Comparison of ENCODE assay signal across 19 cellular contexts in genomic region chr10:100985336-100985735, GRCh38. TPM values are rescaled to one million over a fixed set of nuclear protein-coding genes. Genes with fewer than 3 reads are reported as not detected.
DNase-seq lines count a peak whose midpoint lies in the region; ATAC-seq and TF ChIP-seq lines count a peak whose summit lies in the region.
"Had no signal": no experiment of that assay in that cellular context is flagged by ENCODE, and none has a peak within 500 bp of the region (broad histone marks: within the 10 kb centered on the region; RNA-seq: fewer than 3 reads in every experiment).

No MANE protein-coding gene starts in this region.

- no peak for DNase-seq in activated naive CD4-positive, alpha-beta T cell treated with anti-CD3 and anti-CD28 coated beads for 36 hours
- no peak for DNase-seq in activated naive CD4-positive, alpha-beta T cell (lab: John Stamatoyannopoulos, UW)
- DNase-seq in right lobe of liver (no peak), substantia nigra (lab: John Stamatoyannopoulos, UW) (no peak), GDM1 (lab: John Stamatoyannopoulos, UW) (no peak)
- DNase-seq: activated CD4-positive, alpha-beta T cell treated with anti-CD3 and anti-CD28 coated beads, Interleukin-2, amount 10 ng/mL, durations not matched to agents 7 days and 5 days; activated gamma-delta T cell; brain microvascular endothelial cell; effector CD4-positive, alpha-beta T cell; left lung; NCI-H1048; NCI-H2171 treated with DMSO at 0.1 percent for 48 hours; stimulated activated CD4-positive, alpha-beta T cell treated with anti-CD3 and anti-CD28 coated beads, Interleukin-1b, Interleukin-23, amount 100 ng/mL, for 48 hours; T1000 had no signal

- 39% methylated on average over 5 of the region's 5 CpGs for WGBS in right lobe of liver (ENCODE audit: insufficient coverage, low coverage, low lambda C conversion rate, missing lambda C conversion rate)

- CTCF ChIA-PET in activated naive CD4-positive, alpha-beta T cell treated with anti-CD3 and anti-CD28 coated beads for 36 hours (lab: Charles Lee): interaction anchor here (0.5 to 1.3 kb wide), 4 partner anchors 14 to 64 kb away, joined by 3 read pairs; partner anchors contain the start of gene LZTS2

- H3K27ac Mint-ChIP-seq in activated naive CD4-positive, alpha-beta T cell treated with anti-CD3 and anti-CD28 coated beads for 36 hours: peak overlapping the region; percentile 12
- no peak overlapping the region for H3K27ac Mint-ChIP-seq in activated T-helper 17 cell treated with anti-CD3 and anti-CD28 coated beads, Interleukin-2, amount 50 U/mL, for 72 hours
- H3K27ac Mint-ChIP-seq: activated CD4-positive, alpha-beta T cell treated with anti-CD3 and anti-CD28 coated beads, Interleukin-2, amount 10 ng/mL, durations not matched to agents 7 days and 5 days had no signal

- H3K36me3 Mint-ChIP-seq in activated naive CD4-positive, alpha-beta T cell treated with anti-CD3 and anti-CD28 coated beads for 36 hours (ENCODE audit: low read depth): peaks cover 17% of the 10 kb centered on the region
- H3K36me3 Mint-ChIP-seq in activated T-helper 17 cell treated with anti-CD3 and anti-CD28 coated beads, Interleukin-2, amount 50 U/mL, for 72 hours (ENCODE audit: low read depth): peaks cover 39% of the 10 kb centered on the region

- H3K9me3 Mint-ChIP-seq in activated naive CD4-positive, alpha-beta T cell treated with anti-CD3 and anti-CD28 coated beads for 36 hours: no peaks in the 10 kb centered on the region
- H3K9me3 Mint-ChIP-seq in activated T-helper 17 cell treated with anti-CD3 and anti-CD28 coated beads, Interleukin-2, amount 50 U/mL, for 72 hours: no peaks in the 10 kb centered on the region
- H3K9me3 Mint-ChIP-seq: activated CD4-positive, alpha-beta T cell treated with anti-CD3 and anti-CD28 coated beads, Interleukin-2, amount 10 ng/mL, durations not matched to agents 7 days and 5 days had no signal

- peaks cover 0 to 29% (median 9%) of the 10 kb centered on the region in 4 donors for H3K4me1 ChIP-seq in right lobe of liver

- no peaks in the 10 kb centered on the region for H3K9me3 ChIP-seq in right lobe of liver
- H3K9me3 ChIP-seq: left lung, right atrium auricular region, tibial artery had no signal

- H3K27me3 Mint-ChIP-seq in activated naive CD4-positive, alpha-beta T cell treated with anti-CD3 and anti-CD28 coated beads for 36 hours (ENCODE audit: low read depth): no peaks in the 10 kb centered on the region
- no peaks in the 10 kb centered on the region for H3K27me3 Mint-ChIP-seq in activated T-helper 17 cell treated with anti-CD3 and anti-CD28 coated beads, Interleukin-2, amount 50 U/mL, for 72 hours
- H3K27me3 Mint-ChIP-seq: activated CD4-positive, alpha-beta T cell treated with anti-CD3 and anti-CD28 coated beads, Interleukin-2, amount 10 ng/mL, durations not matched to agents 7 days and 5 days had no signal

- intact Hi-C loops in activated naive CD4-positive, alpha-beta T cell treated with anti-CD3 and anti-CD28 coated beads for 36 hours (cut with micrococcal nuclease): no loop called here
- intact Hi-C loops in right lobe of liver (cut with DNase I): no loop called here

- no peak overlapping the region for H3K27ac ChIP-seq in right lobe of liver
- H3K27ac ChIP-seq in substantia nigra (ENCODE audit: low read depth, low read length, poor library complexity, severe bottlenecking): peak overlapping the region; percentile 4
- H3K27ac ChIP-seq: brain microvascular endothelial cell, left lung, right atrium auricular region, tibial artery had no signal

- no peak overlapping the region for H3K4me3 Mint-ChIP-seq in activated naive CD4-positive, alpha-beta T cell treated with anti-CD3 and anti-CD28 coated beads for 36 hours
- peak overlapping the region; percentile 100 for H3K4me3 Mint-ChIP-seq in activated T-helper 17 cell treated with anti-CD3 and anti-CD28 coated beads, Interleukin-2, amount 50 U/mL, for 72 hours

- no peak for ATAC-seq in activated T-helper 17 cell treated with anti-CD3 and anti-CD28 coated beads, Interleukin-2, amount 50 U/mL, for 72 hours (replicated peaks)
- ATAC-seq in right lobe of liver: peak; percentile 5 to 18 (median 13)
- ATAC-seq in GM18867 (IDR thresholded peaks at IDR 0.05; ENCODE audit: unreplicated experiment): no peak
- no peak for ATAC-seq in HG03175 (IDR thresholded peaks at IDR 0.05; ENCODE audit: unreplicated experiment)
- ATAC-seq: left lung had no signal

- H3K4me1 Mint-ChIP-seq in activated naive CD4-positive, alpha-beta T cell treated with anti-CD3 and anti-CD28 coated beads for 36 hours (ENCODE audit: low read depth): peaks cover 42% of the 10 kb centered on the region
- peaks cover 15% of the 10 kb centered on the region for H3K4me1 Mint-ChIP-seq in activated T-helper 17 cell treated with anti-CD3 and anti-CD28 coated beads, Interleukin-2, amount 50 U/mL, for 72 hours

- peak; percentile 7 for TF ChIP-seq POLR2A in right lobe of liver (IDR thresholded peaks at IDR 0.05)

- no peak overlapping the region for H3K4me3 ChIP-seq in right lobe of liver
- H3K4me3 ChIP-seq: left lung, right atrium auricular region, tibial artery had no signal

- H3K27me3 ChIP-seq in right lobe of liver: no peaks in the 10 kb centered on the region
- H3K27me3 ChIP-seq: brain microvascular endothelial cell, left lung, right atrium auricular region, tibial artery had no signal

- TF ChIP-seq CTCF in right lobe of liver (IDR thresholded peaks at IDR 0.05): no peak

- peaks cover 0 to 39% (median 5%) of the 10 kb centered on the region in 4 donors for H3K36me3 ChIP-seq in right lobe of liver

RNA-seq across cellular contexts. Expression of gene MRPL43, which starts 2.0 kb away (rescaled TPM):
- total RNA-seq in activated naive CD4-positive, alpha-beta T cell treated with anti-CD3 and anti-CD28 coated beads for 36 hours: 10 to 100 TPM; 45.0 to 47.3 TPM
- total RNA-seq in activated T-helper 17 cell treated with anti-CD3 and anti-CD28 coated beads, Interleukin-2, amount 50 U/mL, for 72 hours: 10 to 100 TPM; 50.1 to 58.7 TPM
- 10 to 100 TPM; 37.0 to 73.5 (median 45.0) TPM for total RNA-seq in right lobe of liver

RNA-seq across cellular contexts. Expression of gene TWNK, which starts 2.0 kb away (rescaled TPM):
- total RNA-seq in activated naive CD4-positive, alpha-beta T cell treated with anti-CD3 and anti-CD28 coated beads for 36 hours: 10 to 100 TPM; 10.4 to 11.4 TPM
- 10 to 100 TPM; 12.0 to 24.9 TPM for total RNA-seq in activated T-helper 17 cell treated with anti-CD3 and anti-CD28 coated beads, Interleukin-2, amount 50 U/mL, for 72 hours
- total RNA-seq in right lobe of liver: 1 to 10 TPM; 2.9 to 8.4 (median 4.6) TPM

RNA-seq across cellular contexts. Expression of gene LZTS2, which starts 14.3 kb away (rescaled TPM):
- total RNA-seq in activated naive CD4-positive, alpha-beta T cell treated with anti-CD3 and anti-CD28 coated beads for 36 hours: 1 to 10 TPM; 8.3 to 8.9 TPM
- 10 to 100 TPM; 15.0 to 24.8 TPM for total RNA-seq in activated T-helper 17 cell treated with anti-CD3 and anti-CD28 coated beads, Interleukin-2, amount 50 U/mL, for 72 hours
- total RNA-seq in right lobe of liver: 10 to 100 TPM in 3 of 6 experiments, 1 to 10 TPM in 3; 5.6 to 17.5 (median 11.0) TPM

RNA-seq across cellular contexts. Expression of gene SEMA4G, which starts 16.0 kb away (rescaled TPM):
- total RNA-seq in activated naive CD4-positive, alpha-beta T cell treated with anti-CD3 and anti-CD28 coated beads for 36 hours: under 1 TPM; 0.48 to 0.59 TPM
- total RNA-seq in activated T-helper 17 cell treated with anti-CD3 and anti-CD28 coated beads, Interleukin-2, amount 50 U/mL, for 72 hours: 1 to 10 TPM; 1.4 to 3.8 TPM
- 100 to 1,000 TPM in 1 of 6 experiments, 10 to 100 TPM in 5; 24.7 to 129 (median 38.4) TPM for total RNA-seq in right lobe of liver

RNA-seq across cellular contexts. Expression of gene PDZD7, which starts 45.6 kb away (rescaled TPM):
- under 1 TPM; 0.37 to 0.62 TPM for total RNA-seq in activated naive CD4-positive, alpha-beta T cell treated with anti-CD3 and anti-CD28 coated beads for 36 hours
- 1 to 10 TPM in 1 of 2 donors, under 1 TPM in 1; 0.48 to 2.9 TPM for total RNA-seq in activated T-helper 17 cell treated with anti-CD3 and anti-CD28 coated beads, Interleukin-2, amount 50 U/mL, for 72 hours
- under 1 TPM in 5 of 6 experiments, not detected in 1; 0.15 to 0.50 (median 0.20) TPM for total RNA-seq in right lobe of liver

Comparison
In these comparisons a context has a peak if more than half of its experiments do, and no peak if none do; other contexts are left out.
1. ATAC-seq: peak in right lobe of liver (4 of 4); none in activated T-helper 17 cell treated with anti-CD3 and anti-CD28 coated beads, Interleukin-2, amount 50 U/mL, for 72 hours (single experiment), GM18867 (single experiment) and HG03175 (single experiment).